15 cellular contexts compared by ENCODE assay signal in genomic region chr10:107616031-107616430, GRCh38.
DNase-seq lines count a peak whose midpoint lies in the region; ATAC-seq and TF ChIP-seq lines count a peak whose summit lies in the region.
"Had no signal": no experiment of that assay in that cellular context is flagged by ENCODE, and none has a peak within 500 bp of the region (broad histone marks: within the 10 kb centered on the region; RNA-seq: fewer than 3 reads in every experiment).

No MANE protein-coding gene starts in this region.

- H2BK12ac ChIP-seq in mesenchymal stem cell (ENCODE audit: low read length in 2 of 2) = no peak overlapping the region

- ATAC-seq in GM18867 (IDR thresholded peaks at IDR 0.05; ENCODE audit: unreplicated experiment) (no peak), body of pancreas (no peak)
- ATAC-seq: Right ventricle myocardium inferior had no signal

- H2BK120ac ChIP-seq in mesenchymal stem cell (ENCODE audit: low read depth, low read length) = no peak overlapping the region

- H3K36me3 ChIP-seq in SJCRH30 = no peaks in the 10 kb centered on the region
- no peaks in the 10 kb centered on the region for H3K36me3 ChIP-seq in mesenchymal stem cell (ENCODE audit: control insufficient read depth in 1 of 2, insufficient read depth in 2 of 2, low read depth in 1 of 2, low read length in 2 of 2)
- H3K36me3 ChIP-seq in body of pancreas (replicated peaks in 1 of 2; ENCODE audit: insufficient read depth in 1 of 2, low read depth in 2 of 2) = no peaks in the 10 kb centered on the region

- TF ChIP-seq CTCF in body of pancreas (IDR thresholded peaks at IDR 0.05) = no peak

- H2AFZ ChIP-seq in mesenchymal stem cell (ENCODE audit: low read depth, low read length) = no peak overlapping the region

- no peak overlapping the region for H3K23ac ChIP-seq in mesenchymal stem cell (ENCODE audit: low read length in 2 of 2)

- no peak overlapping the region for H3K18ac ChIP-seq in mesenchymal stem cell (ENCODE audit: low read depth in 1 of 2, low read length in 2 of 2)

- H3K79me1 ChIP-seq in mesenchymal stem cell (replicated peaks; ENCODE audit: low read length, poor library complexity, severe bottlenecking) = no peaks in the 10 kb centered on the region

- TF ChIP-seq POLR2A in body of pancreas (IDR thresholded peaks at IDR 0.05) = no peak

- H3K4me2 ChIP-seq in mesenchymal stem cell (ENCODE audit: low read length, poor library complexity, severe bottlenecking) = no peak overlapping the region
- H3K4me2 ChIP-seq: SK-N-SH had no signal

- H3K4me1 ChIP-seq in SJCRH30 (peaks cover 30% of the 10 kb centered on the region), mesenchymal stem cell (ENCODE audit: control insufficient read depth, insufficient read depth, low read depth, low read length) (no peaks in the 10 kb centered on the region), body of pancreas (no peaks in the 10 kb centered on the region)

- no peak overlapping the region for H2AK5ac ChIP-seq in mesenchymal stem cell (ENCODE audit: low read length, severe bottlenecking)

- DNase-seq in EH (ENCODE audit: low read depth) = peak; percentile 3
- DNase-seq in HCEC 1CT = peak; percentile 38
- no peak for DNase-seq in SJCRH30
- peak; percentile 28 for DNase-seq in mesenchymal stem cell
- no peak for DNase-seq in body of pancreas
- no peak for DNase-seq in DMS79 treated with DMSO at 0.1 percent for 48 hours (lab: John Stamatoyannopoulos, UW)
- DNase-seq: GOT3, MM.1S, NCI-H187, NCI-H345, NCI-H526 treated with DMSO at 0.1 percent for 48 hours, SK-N-SH had no signal

- intact Hi-C loops in body of pancreas (cut with DNase I) = no loop called here

- no peak overlapping the region for H4K91ac ChIP-seq in mesenchymal stem cell (ENCODE audit: low read length)

- H3K27ac ChIP-seq in SJCRH30 (peak overlapping the region; percentile 83), mesenchymal stem cell (ENCODE audit: low read length, poor library complexity, severe bottlenecking) (no peak overlapping the region), body of pancreas (no peak overlapping the region)
- H3K27ac ChIP-seq: C4-2B had no signal

- H3K4ac ChIP-seq in mesenchymal stem cell (ENCODE audit: low read depth in 1 of 2, low read length in 2 of 2) = no peak overlapping the region

- H3K9me3 ChIP-seq in SJCRH30 (replicated peaks) = no peaks in the 10 kb centered on the region
- no peaks in the 10 kb centered on the region for H3K9me3 ChIP-seq in mesenchymal stem cell (ENCODE audit: control insufficient read depth, low read length)
- no peaks in the 10 kb centered on the region for H3K9me3 ChIP-seq in body of pancreas
- H3K9me3 ChIP-seq: SK-N-SH had no signal

- H3K4me3 ChIP-seq in SJCRH30 = no peak overlapping the region
- no peak overlapping the region for H3K4me3 ChIP-seq in mesenchymal stem cell (ENCODE audit: insufficient read depth in 1 of 2, low read depth in 1 of 2, low read length in 2 of 2)
- no peak overlapping the region for H3K4me3 ChIP-seq in body of pancreas

- no peak overlapping the region for H2BK5ac ChIP-seq in mesenchymal stem cell (ENCODE audit: low read depth, low read length, poor library complexity, severe bottlenecking)

- H3K14ac ChIP-seq in mesenchymal stem cell (ENCODE audit: low read length in 2 of 2) = no peak overlapping the region

- H2BK15ac ChIP-seq in mesenchymal stem cell (ENCODE audit: low read depth, poor library complexity, severe bottlenecking) = no peak overlapping the region

- H3K27me3 ChIP-seq in SJCRH30 (no peaks in the 10 kb centered on the region), mesenchymal stem cell (ENCODE audit: control insufficient read depth in 1 of 2, insufficient read depth in 1 of 2, low read length in 2 of 2) (no peaks in the 10 kb centered on the region), body of pancreas (no peaks in the 10 kb centered on the region)

- H3K9ac ChIP-seq in mesenchymal stem cell (ENCODE audit: low read length) = no peak overlapping the region
- H3K9ac ChIP-seq: SK-N-SH had no signal

- H4K8ac ChIP-seq in mesenchymal stem cell (ENCODE audit: low read length) = no peak overlapping the region

Comparison
In these comparisons a context has a peak if more than half of its experiments do, and no peak if none do; other contexts are left out.
1. DNase-seq: peak in EH (single experiment), HCEC 1CT (single experiment) and mesenchymal stem cell (single experiment); none in SJCRH30 (0 of 2), body of pancreas (0 of 4) and DMS79 treated with DMSO at 0.1 percent for 48 hours (single experiment).